ENCODE assay signal across 8 cellular contexts in genomic region chr1:48469616-48470500, GRCh38. TPM values are rescaled to one million over a fixed set of nuclear protein-coding genes. Genes with fewer than 3 reads are reported as not detected.
DNase-seq lines count a peak whose midpoint lies in the region; ATAC-seq and TF ChIP-seq lines count a peak whose summit lies in the region.

No MANE protein-coding gene starts in this region.

- no peak overlapping the region for H3K27ac ChIP-seq in OCI-LY7 (ENCODE audit: low read depth, low read length, poor library complexity, severe bottlenecking)
- H3K27ac ChIP-seq in esophagus (ENCODE audit: low read depth in 2 of 2, low read length in 1 of 2) = peak overlapping the region; percentile 31 to 92
- peak overlapping the region; percentile 10 for H3K27ac ChIP-seq in naive thymus-derived CD4-positive, alpha-beta T cell (ENCODE audit: low read depth, low read length)

- DNase-seq in Calu3 (peak; percentile 35), OCI-LY7 (ENCODE audit: low spot score) (peak; percentile 5), T-helper 1 cell (no peak), Caco-2 (no peak), NCI-H1694 treated with DMSO at 0.1 percent for 48 hours (lab: John Stamatoyannopoulos, UW) (no peak)
- no peak for DNase-seq in naive thymus-derived CD4-positive, alpha-beta T cell
- no peak for DNase-seq in stimulated activated naive CD4-positive, alpha-beta T cell treated with Interleukin-2 at 50 U/mL for 16 hours (lab: John Stamatoyannopoulos, UW)

- TF ChIP-seq CTCF in Calu3 (IDR thresholded peaks at IDR 0.05; ENCODE audit: unreplicated experiment) (no peak), OCI-LY7 (conservative IDR thresholded peaks at IDR 0.05; ENCODE audit: low read length) (no peak), Caco-2 (IDR thresholded peaks at IDR 0.05; ENCODE audit: insufficient read depth in 1 of 2, low read depth in 1 of 2, low read length in 1 of 2, severe bottlenecking in 1 of 2, unreplicated experiment in 1 of 2) (no peak)

- CTCF ChIA-PET in Calu3 (lab: Charles Lee) (interaction anchor here (0.6 to 1.1 kb wide), 3 partner anchors 28 to 266 kb away, joined by 3 to 4 read pairs (median 4); no protein-coding TSS in a partner anchor), OCI-LY7 (lab: Charles Lee; ENCODE audit: unreplicated experiment) (no interaction called here), Caco-2 (lab: Charles Lee) (no interaction called here)
- CTCF ChIA-PET in naive thymus-derived CD4-positive, alpha-beta T cell (lab: Charles Lee) = interaction anchor here (0.9 kb wide), 1 partner anchor 29 kb away, joined by 3 read pairs; no protein-coding TSS in a partner anchor

- H3K4me3 Mint-ChIP-seq in Calu3 (ENCODE audit: low read depth, unreplicated experiment) = peak overlapping the region; percentile 90
- H3K4me3 Mint-ChIP-seq in naive thymus-derived CD4-positive, alpha-beta T cell = peak overlapping the region in 9 of 10 donors; percentile 83 to 96 (median 92)
- no peak overlapping the region for H3K4me3 Mint-ChIP-seq in Caco-2 (ENCODE audit: unreplicated experiment)

- H3K27me3 ChIP-seq in esophagus (ENCODE audit: control insufficient read depth in 1 of 2, insufficient read depth in 2 of 2, low read length in 2 of 2) (no peaks in the 10 kb centered on the region), Caco-2 (replicated peaks; ENCODE audit: control insufficient read depth, insufficient read depth, low read length) (no peaks in the 10 kb centered on the region)
- no peaks in the 10 kb centered on the region for H3K27me3 ChIP-seq in naive thymus-derived CD4-positive, alpha-beta T cell (ENCODE audit: control insufficient read depth in 2 of 2, insufficient read depth in 2 of 2, low read length in 2 of 2)

- H3K36me3 Mint-ChIP-seq in Calu3 (ENCODE audit: insufficient read depth, unreplicated experiment) = peaks cover 24% of the 10 kb centered on the region
- H3K36me3 Mint-ChIP-seq in naive thymus-derived CD4-positive, alpha-beta T cell = no peaks in the 10 kb centered on the region
- peaks cover 5% of the 10 kb centered on the region for H3K36me3 Mint-ChIP-seq in Caco-2 (ENCODE audit: insufficient read depth, unreplicated experiment)

- H3K4me1 ChIP-seq in OCI-LY7 (ENCODE audit: insufficient read depth, low read length, poor library complexity, severe bottlenecking) (peaks cover 5% of the 10 kb centered on the region), esophagus (ENCODE audit: control insufficient read depth in 2 of 2, insufficient read depth in 2 of 2, low read length in 1 of 2) (peaks cover 0 to 3% of the 10 kb centered on the region in 2 donors), Caco-2 (no peaks in the 10 kb centered on the region)
- peaks cover 6 to 23% of the 10 kb centered on the region in 2 donors for H3K4me1 ChIP-seq in naive thymus-derived CD4-positive, alpha-beta T cell (ENCODE audit: control insufficient read depth in 2 of 2, insufficient read depth in 2 of 2, low read length in 2 of 2)

- H3K79me2 ChIP-seq in OCI-LY7 (ENCODE audit: insufficient read depth, low read depth, low read length) = no peaks in the 10 kb centered on the region

- no peak overlapping the region for H2AFZ ChIP-seq in OCI-LY7 (ENCODE audit: low read length)

- no peaks in the 10 kb centered on the region for H3K27me3 Mint-ChIP-seq in Calu3 (ENCODE audit: unreplicated experiment)
- H3K27me3 Mint-ChIP-seq in naive thymus-derived CD4-positive, alpha-beta T cell = peaks cover 0 to 31% (median 0%) of the 10 kb centered on the region in 5 donors
- H3K27me3 Mint-ChIP-seq in Caco-2 (ENCODE audit: insufficient read depth, unreplicated experiment) = no peaks in the 10 kb centered on the region

- H3K9me3 Mint-ChIP-seq in Calu3 (ENCODE audit: low read depth, unreplicated experiment) (peaks cover under 1% of the 10 kb centered on the region), Caco-2 (ENCODE audit: unreplicated experiment) (no peaks in the 10 kb centered on the region)
- H3K9me3 Mint-ChIP-seq in naive thymus-derived CD4-positive, alpha-beta T cell = peaks cover 0 to 4% (median 0%) of the 10 kb centered on the region in 11 donors

- POLR2A ChIA-PET in OCI-LY7 (lab: Charles Lee) (interaction anchor here (0.7 kb wide), 1 partner anchor 514 kb away, joined by 3 read pairs; no protein-coding TSS in a partner anchor), Caco-2 (lab: Charles Lee) (no interaction called here)
- POLR2A ChIA-PET in naive thymus-derived CD4-positive, alpha-beta T cell (lab: Charles Lee) = no interaction called here

- intact Hi-C loops in Calu3 (cut with micrococcal nuclease; ENCODE audit: unreplicated experiment) = no loop called here
- intact Hi-C loops in OCI-LY7 (cut with micrococcal nuclease; ENCODE audit: unreplicated experiment) = no loop called here
- intact Hi-C loops in naive thymus-derived CD4-positive, alpha-beta T cell (cut with micrococcal nuclease) = loop anchor here (5.0 kb wide), 2 partner anchors 307 to 1753 kb away; partner anchors contain the start of genes BEND5 (in 1 of the 2) and EFCAB14 (in 1 of the 2)
- intact Hi-C loops in Caco-2 (cut with micrococcal nuclease; ENCODE audit: unreplicated experiment) = no loop called here

- no peaks in the 10 kb centered on the region for H3K9me2 ChIP-seq in OCI-LY7 (ENCODE audit: insufficient read depth, low read length)

- H3K4me3 ChIP-seq in OCI-LY7 (ENCODE audit: low read depth, low read length, poor library complexity, severe bottlenecking) (no peak overlapping the region), esophagus (ENCODE audit: low read depth in 1 of 2, low read length in 2 of 2) (peak overlapping the region in 1 of 2 donors; percentile 65), Caco-2 (ENCODE audit: low read depth, low read length) (no peak overlapping the region)
- no peak overlapping the region for H3K4me3 ChIP-seq in naive thymus-derived CD4-positive, alpha-beta T cell (ENCODE audit: low read length)

- H4K20me1 ChIP-seq in OCI-LY7 (ENCODE audit: insufficient read depth, low read length) = no peaks in the 10 kb centered on the region

- H3K9me3 ChIP-seq in OCI-LY7 (ENCODE audit: low read length) (0 out of 2 replicates have a peak, but pooled peaks cover 4% of the 10 kb centered on the region), esophagus (ENCODE audit: control insufficient read depth in 2 of 2, insufficient read depth in 1 of 2, low read depth in 1 of 2, low read length in 1 of 2) (no peaks in the 10 kb centered on the region), Caco-2 (no peaks in the 10 kb centered on the region)
- H3K9me3 ChIP-seq in naive thymus-derived CD4-positive, alpha-beta T cell (ENCODE audit: control insufficient read depth in 2 of 3, low read length in 3 of 3) = no peaks in the 10 kb centered on the region

- ATAC-seq in naive thymus-derived CD4-positive, alpha-beta T cell = no peak

- no peak overlapping the region for H3K4me2 ChIP-seq in OCI-LY7 (ENCODE audit: low read length)

- H3K27ac Mint-ChIP-seq in Calu3 (ENCODE audit: unreplicated experiment) = peak overlapping the region; percentile 87
- peak overlapping the region in 8 of 9 donors; percentile 25 to 92 (median 84) for H3K27ac Mint-ChIP-seq in naive thymus-derived CD4-positive, alpha-beta T cell
- no peak overlapping the region for H3K27ac Mint-ChIP-seq in Caco-2 (ENCODE audit: unreplicated experiment)

- BruUV-seq in Calu3 (replicated peaks; lab: Mats Ljungman, UMichigan) = TSS peak; percentile 27
- BruUV-seq in OCI-LY7 (replicated peaks; lab: Mats Ljungman, UMichigan) = no TSS peak
- BruUV-seq in Caco-2 (replicated peaks; lab: Mats Ljungman, UMichigan) = no TSS peak

- H3K4me1 Mint-ChIP-seq in Calu3 (ENCODE audit: low read depth, unreplicated experiment) (peaks cover 22% of the 10 kb centered on the region), Caco-2 (ENCODE audit: low read depth, unreplicated experiment) (peaks cover 6% of the 10 kb centered on the region)
- peaks cover 22 to 49% (median 35%) of the 10 kb centered on the region in 7 donors for H3K4me1 Mint-ChIP-seq in naive thymus-derived CD4-positive, alpha-beta T cell

- H3K36me3 ChIP-seq in OCI-LY7 (ENCODE audit: insufficient read depth, low read length) = no peaks in the 10 kb centered on the region
- H3K36me3 ChIP-seq in esophagus (ENCODE audit: control insufficient read depth in 2 of 2, insufficient read depth in 2 of 2, low read length in 1 of 2) = no peaks in the 10 kb centered on the region
- H3K36me3 ChIP-seq in naive thymus-derived CD4-positive, alpha-beta T cell (ENCODE audit: control insufficient read depth in 2 of 3, insufficient read depth in 3 of 3, low read length in 3 of 3) = no peaks in the 10 kb centered on the region
- no peaks in the 10 kb centered on the region for H3K36me3 ChIP-seq in Caco-2 (ENCODE audit: control insufficient read depth, insufficient read depth, low read length)

- 10 to 12% methylated on average over 12 of the region's 12 CpGs for WGBS in esophagus, 2 donors

RNA-seq across cellular contexts. Expression of gene SPATA6, which starts 2.1 kb away (rescaled TPM):
- total RNA-seq in Calu3 (2022) (7.1 and 15.7 TPM in 2 replicates), OCI-LY7 (2022) (1.7 and 2.5 TPM in 2 replicates), Caco-2 (2022) (1.8 and 2.6 TPM in 2 replicates)
- 0.54 TPM in 1 of 2 replicates, not detected in the other for total RNA-seq in OCI-LY7 (2014; rRNA removed; shearing (Covaris generic))
- 1 to 10 TPM; 1.3 to 1.6 TPM for polyA plus RNA-seq in esophagus
- total RNA-seq in naive thymus-derived CD4-positive, alpha-beta T cell = 10 to 100 TPM in 1 of 5 experiments, 1 to 10 TPM in 4; 1.0 to 11.2 (median 5.4) TPM
- 1 to 10 TPM; 2.4 TPM for polyA plus RNA-seq in naive thymus-derived CD4-positive, alpha-beta T cell

Comparison
In these comparisons a context has a peak if more than half of its experiments do, and no peak if none do; other contexts are left out.
1. DNase-seq: peak in Calu3 (single experiment) and OCI-LY7 (single experiment); none in naive thymus-derived CD4-positive, alpha-beta T cell (0 of 9), stimulated activated naive CD4-positive, alpha-beta T cell treated with Interleukin-2 at 50 U/mL for 16 hours (single experiment), T-helper 1 cell (0 of 5), Caco-2 (0 of 2) and NCI-H1694 treated with DMSO at 0.1 percent for 48 hours (single experiment).
2. CTCF ChIA-PET loops: an anchor here in Calu3 (0.6 to 1.1 kb wide) and naive thymus-derived CD4-positive, alpha-beta T cell (0.9 kb wide); none called in OCI-LY7 and Caco-2.
3. intact Hi-C loops: an anchor here in naive thymus-derived CD4-positive, alpha-beta T cell (5.0 kb wide); none called in Calu3, OCI-LY7 and Caco-2.